In the genomic region with DNA sequence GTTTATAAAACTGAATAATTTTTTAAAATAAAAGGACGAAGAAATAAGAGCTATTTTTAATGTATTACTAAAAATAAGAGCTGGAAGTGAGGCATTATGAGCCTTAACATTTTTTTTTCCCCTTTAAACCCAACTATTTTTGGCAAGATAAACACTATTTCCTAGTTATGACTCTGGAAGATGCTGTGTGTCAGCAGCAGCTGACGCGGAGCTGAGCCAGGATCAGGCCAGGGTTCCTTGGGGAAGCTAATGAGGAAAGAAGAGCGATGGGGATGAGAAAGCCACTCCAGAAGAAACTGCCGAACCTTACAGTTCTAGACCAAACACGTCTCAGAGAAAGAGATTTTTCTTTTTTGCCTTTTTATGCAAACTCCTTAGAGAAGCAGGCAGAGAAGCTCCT, we compare ENCODE assay signal across 13 cellular contexts.
A peak's percentile ranks its signal among the peaks of the same experiment; 100 is the strongest.
DNase-seq lines count a peak whose midpoint lies in the region; ATAC-seq, FAIRE-seq and TF ChIP-seq lines count a peak whose summit lies in the region.
"Had no signal": no experiment of that assay in that cellular context is flagged by ENCODE, and none has a peak within 500 bp of the region (broad histone marks: within the 10 kb centered on the region; RNA-seq: fewer than 3 reads in every experiment).

No MANE protein-coding gene starts in this region.

- H3K27me3 Mint-ChIP-seq in chondrocyte (ENCODE audit: low read depth) = no peaks in the 10 kb centered on the region

- WGBS in pancreas, 2 donors = 81 to 91% methylated on average over 6 of the region's 6 CpGs
- WGBS in upper lobe of left lung, 2 donors = 75 to 81% methylated on average over 6 of the region's 6 CpGs

- no peaks in the 10 kb centered on the region for H3K36me3 ChIP-seq in left ventricle myocardium inferior
- no peaks in the 10 kb centered on the region for H3K36me3 ChIP-seq in pancreas
- peaks cover 0 to 4% (median 0%) of the 10 kb centered on the region in 4 donors for H3K36me3 ChIP-seq in upper lobe of left lung
- H3K36me3 ChIP-seq: BE2C had no signal

- H3K4me1 ChIP-seq in left ventricle myocardium inferior (peaks cover 55% of the 10 kb centered on the region), pancreas (peaks cover 0 to 11% (median 7%) of the 10 kb centered on the region in 3 donors), upper lobe of left lung (peaks cover 23 to 31% (median 28%) of the 10 kb centered on the region in 4 donors)
- H3K4me1 ChIP-seq: BE2C had no signal

- H3K27me3 ChIP-seq in left ventricle myocardium inferior (ENCODE audit: low read depth) = no peaks in the 10 kb centered on the region
- no peaks in the 10 kb centered on the region for H3K27me3 ChIP-seq in pancreas
- no peaks in the 10 kb centered on the region for H3K27me3 ChIP-seq in upper lobe of left lung
- H3K27me3 ChIP-seq: BE2C, dorsolateral prefrontal cortex had no signal

- TF ChIP-seq POLR2A in upper lobe of left lung (IDR thresholded peaks at IDR 0.05) = no peak

- ATAC-seq in pancreas (peak in 3 of 4 donors; percentile 40 to 75 (median 56)), upper lobe of left lung (ENCODE audit: low FRiP score in 2 of 2) (peak; percentile 61 to 85), HG02840 (IDR thresholded peaks at IDR 0.05; ENCODE audit: low FRiP score, unreplicated experiment) (no peak)

- H3K4me3 ChIP-seq in left ventricle myocardium inferior (no peak overlapping the region), pancreas (no peak overlapping the region), upper lobe of left lung (no peak overlapping the region)
- H3K4me3 ChIP-seq: dorsolateral prefrontal cortex had no signal

- peaks cover 3% of the 10 kb centered on the region for H3K36me3 Mint-ChIP-seq in chondrocyte (ENCODE audit: low read depth)

- no peak for DNase-seq in chondrocyte (ENCODE audit: low spot score)
- DNase-seq in left ventricle myocardium inferior = peak; percentile 70
- no peak for DNase-seq in pancreas
- no peak for DNase-seq in upper lobe of left lung
- no peak for DNase-seq in NCI-H187 treated with DMSO at 0.1 percent for 48 hours (lab: John Stamatoyannopoulos, UW)
- DNase-seq in activated CD4-positive, alpha-beta T cell treated with anti-CD3 and anti-CD28 coated beads, Interleukin-2, amount 50 U/mL, for 4 hours = no peak
- no peak for DNase-seq in activated naive CD4-positive, alpha-beta T cell (lab: John Stamatoyannopoulos, UW)
- DNase-seq: activated gamma-delta T cell, BE2C, dorsolateral prefrontal cortex, NCI-H2029 treated with DMSO at 0.1 percent for 48 hours, NCI-H69 had no signal

- H3K27ac ChIP-seq in left ventricle myocardium inferior (replicated peaks) (peak overlapping the region; percentile 55), pancreas (no peak overlapping the region), upper lobe of left lung (peak overlapping the region in 2 of 4 donors; percentile 22 to 49)

- intact Hi-C loops in left ventricle myocardium inferior (cut with micrococcal nuclease) = no loop called here
- intact Hi-C loops in pancreas (cut with DNase I) = no loop called here

- no peak for TF ChIP-seq EP300 in upper lobe of left lung (IDR thresholded peaks at IDR 0.05)

- FAIRE-seq in pancreas (lab: Jason Lieb, UNC) = no peak

- H3K9me3 Mint-ChIP-seq in chondrocyte (ENCODE audit: low read depth) = no peaks in the 10 kb centered on the region

- TF ChIP-seq CTCF in chondrocyte (IDR thresholded peaks at IDR 0.05) (no peak), left ventricle myocardium inferior (IDR thresholded peaks at IDR 0.05; ENCODE audit: borderline replicate concordance) (no peak), pancreas (IDR thresholded peaks at IDR 0.05) (no peak), upper lobe of left lung (IDR thresholded peaks at IDR 0.05) (no peak)

- peaks cover 26% of the 10 kb centered on the region for H3K4me1 Mint-ChIP-seq in chondrocyte (ENCODE audit: low read depth)

- H3K27ac Mint-ChIP-seq in chondrocyte (ENCODE audit: unreplicated experiment) = peak overlapping the region; percentile 82

- no peak overlapping the region for H3K4me3 Mint-ChIP-seq in chondrocyte (ENCODE audit: unreplicated experiment)

- H3K9me3 ChIP-seq in left ventricle myocardium inferior (replicated peaks) (no peaks in the 10 kb centered on the region), pancreas (no peaks in the 10 kb centered on the region), upper lobe of left lung (no peaks in the 10 kb centered on the region)
- H3K9me3 ChIP-seq: BE2C had no signal
